In the genomic region with DNA sequence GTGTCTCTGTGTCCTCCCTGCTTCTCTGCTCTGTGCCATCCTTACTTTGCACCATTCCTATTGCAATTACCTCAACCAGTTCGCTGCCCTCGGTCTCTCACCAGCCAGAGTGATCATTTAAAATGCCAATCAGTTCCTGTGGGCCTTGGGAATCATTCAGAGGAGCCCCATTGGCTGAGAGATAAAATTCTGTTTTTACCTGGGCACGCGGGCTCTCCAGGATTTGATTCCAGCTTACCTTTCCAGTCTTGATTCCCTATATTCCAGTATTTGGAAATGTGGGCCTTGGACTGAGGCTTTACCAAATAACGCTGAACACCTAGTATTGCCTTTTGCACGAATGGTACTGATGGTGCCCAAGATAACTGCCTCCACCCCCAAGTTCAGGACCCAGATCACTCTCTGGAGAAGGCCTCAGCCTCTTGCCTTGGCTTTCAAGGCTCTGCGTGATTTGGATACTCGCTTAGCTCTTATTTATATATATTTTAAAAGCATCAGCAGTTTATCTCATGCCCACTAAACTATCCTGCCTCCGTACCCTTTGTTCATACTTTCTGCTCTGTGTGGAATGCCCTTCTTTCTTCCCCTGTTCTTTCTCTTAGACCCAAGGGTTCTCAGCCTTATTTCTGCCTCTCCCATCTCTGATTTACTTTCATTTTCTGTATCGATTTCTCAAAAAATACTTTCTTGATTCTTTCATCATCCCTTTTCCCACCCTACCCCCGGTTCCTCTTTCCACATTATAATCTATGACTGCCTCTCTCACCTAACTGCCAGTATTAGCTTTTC, we compare ENCODE assay signal across 8 cellular contexts. TPM values are rescaled to one million over a fixed set of nuclear protein-coding genes. Genes with fewer than 3 reads are reported as not detected.
A peak's percentile ranks its signal among the peaks of the same experiment; 100 is the strongest.
DNase-seq lines count a peak whose midpoint lies in the region; ATAC-seq and TF ChIP-seq lines count a peak whose summit lies in the region.

No MANE protein-coding gene starts in this region.

- H3K4me1 Mint-ChIP-seq in activated CD8-positive, alpha-beta T cell treated with anti-CD3 and anti-CD28 coated beads, Interleukin-2, amount 10 ng/mL, durations not matched to agents 7 days and 5 days (ENCODE audit: low read depth), result peaks cover 34% of the 10 kb centered on the region

- H3K27ac ChIP-seq in C4-2B (peak overlapping the region; percentile 97), HUES6 (ENCODE audit: low read depth, low read length) (peak overlapping the region; percentile 87; the same call in 1 of the 2 replicates), foreskin keratinocyte (peak overlapping the region; percentile 90), sigmoid colon (peak overlapping the region; percentile 94 to 97 (median 96))

- TF ChIP-seq POLR2A in sigmoid colon (IDR thresholded peaks at IDR 0.05), result no peak

- H3K27me3 ChIP-seq in HUES6 (ENCODE audit: control insufficient read depth, insufficient read depth, low read length) (no peaks in the 10 kb centered on the region), foreskin keratinocyte (no peaks in the 10 kb centered on the region), sigmoid colon (no peaks in the 10 kb centered on the region)

- CTCF ChIA-PET in activated CD8-positive, alpha-beta T cell treated with anti-CD3 and anti-CD28 coated beads, Interleukin-2, amount 10 ng/mL, durations not matched to agents 7 days and 5 days (lab: Charles Lee), result interaction anchor here (0.9 to 2.0 kb wide), 5 partner anchors 24 to 276 kb away, joined by 3 to 8 read pairs (median 4); a partner anchor contains a TSS

- H3K9me3 ChIP-seq in HUES6 (ENCODE audit: control insufficient read depth, insufficient read depth, low read depth, low read length), result no peaks in the 10 kb centered on the region
- H3K9me3 ChIP-seq in sigmoid colon, result no peaks in the 10 kb centered on the region

- intact Hi-C loops in sigmoid colon (cut with DNase I), result loop anchor here (2.0 kb wide), 2 partner anchors 24 to 34 kb away; a partner anchor contains a TSS

- POLR2A ChIA-PET in activated CD8-positive, alpha-beta T cell treated with anti-CD3 and anti-CD28 coated beads, Interleukin-2, amount 10 ng/mL, durations not matched to agents 7 days and 5 days (lab: Charles Lee), result interaction anchor here (0.6 to 2.5 kb wide), 18 partner anchors 9 to 551 kb away, joined by 3 to 28 read pairs (median 4); a partner anchor contains a TSS

- no peaks in the 10 kb centered on the region for H3K27me3 Mint-ChIP-seq in activated CD8-positive, alpha-beta T cell treated with anti-CD3 and anti-CD28 coated beads, Interleukin-2, amount 10 ng/mL, durations not matched to agents 7 days and 5 days (ENCODE audit: low read depth)

- WGBS in sigmoid colon, 2 donors, result 1 to 5% methylated on average over 11 of the region's 11 CpGs

- H3K36me3 Mint-ChIP-seq in activated CD8-positive, alpha-beta T cell treated with anti-CD3 and anti-CD28 coated beads, Interleukin-2, amount 10 ng/mL, durations not matched to agents 7 days and 5 days (ENCODE audit: low read depth), result peaks cover 45% of the 10 kb centered on the region

- H3K9me3 Mint-ChIP-seq in activated CD8-positive, alpha-beta T cell treated with anti-CD3 and anti-CD28 coated beads, Interleukin-2, amount 10 ng/mL, durations not matched to agents 7 days and 5 days (ENCODE audit: insufficient read depth), result no peaks in the 10 kb centered on the region

- H3K9ac ChIP-seq in HUES6 (ENCODE audit: low read length), result peak overlapping the region; percentile 96

- H3K4me1 ChIP-seq in HUES6 (ENCODE audit: control insufficient read depth, insufficient read depth, low read length) (peaks cover 7% of the 10 kb centered on the region), foreskin keratinocyte (no peaks in the 10 kb centered on the region), sigmoid colon (peaks cover 0 to 29% (median 16%) of the 10 kb centered on the region in 4 donors)

- ATAC-seq in activated CD8-positive, alpha-beta T cell treated with anti-CD3 and anti-CD28 coated beads, Interleukin-2, amount 10 ng/mL, durations not matched to agents 7 days and 5 days, result no peak
- peak; percentile 38 for ATAC-seq in foreskin keratinocyte
- no peak for ATAC-seq in GM18858 (IDR thresholded peaks at IDR 0.05; ENCODE audit: unreplicated experiment)
- ATAC-seq in GM19395 (IDR thresholded peaks at IDR 0.05; ENCODE audit: unreplicated experiment), result no peak

- TF ChIP-seq EP300 in sigmoid colon (IDR thresholded peaks at IDR 0.05), result no peak

- H3K27ac Mint-ChIP-seq in activated CD8-positive, alpha-beta T cell treated with anti-CD3 and anti-CD28 coated beads, Interleukin-2, amount 10 ng/mL, durations not matched to agents 7 days and 5 days, result peak overlapping the region; percentile 91

- TF ChIP-seq CTCF in C4-2B (conservative IDR thresholded peaks at IDR 0.05) (no peak), foreskin keratinocyte (conservative IDR thresholded peaks at IDR 0.05) (no peak), sigmoid colon (IDR thresholded peaks at IDR 0.05) (no peak)

- peak; percentile 35 for DNase-seq in activated CD8-positive, alpha-beta T cell treated with anti-CD3 and anti-CD28 coated beads, Interleukin-2, amount 10 ng/mL, durations not matched to agents 7 days and 5 days
- DNase-seq in foreskin keratinocyte (no peak), sigmoid colon (no peak), activated gamma-delta T cell (lab: John Stamatoyannopoulos, UW) (no peak)

- H3K36me3 ChIP-seq in HUES6 (ENCODE audit: control insufficient read depth, insufficient read depth, low read length), result peaks cover 45% of the 10 kb centered on the region
- H3K36me3 ChIP-seq in sigmoid colon, result peaks cover 10 to 42% (median 21%) of the 10 kb centered on the region in 4 donors

- H3K4me3 ChIP-seq in HUES6 (ENCODE audit: low read depth, low read length) (peak overlapping the region; percentile 91), sigmoid colon (peak overlapping the region; percentile 73 to 88 (median 78))

- H3K4me3 Mint-ChIP-seq in activated CD8-positive, alpha-beta T cell treated with anti-CD3 and anti-CD28 coated beads, Interleukin-2, amount 10 ng/mL, durations not matched to agents 7 days and 5 days, result peak overlapping the region; percentile 90

RNA-seq across cellular contexts. Expression of a gene that starts 0.9 kb away (rescaled TPM):
- 100 to 1,000 TPM; 252 to 260 TPM for total RNA-seq in activated CD8-positive, alpha-beta T cell treated with anti-CD3 and anti-CD28 coated beads, Interleukin-2, amount 10 ng/mL, durations not matched to agents 7 days and 5 days
- total RNA-seq in foreskin keratinocyte (230 and 242 TPM in 2 replicates), sigmoid colon (100 to 1,000 TPM in 3 of 4 donors, 10 to 100 TPM in 1; 90.8 to 173 (median 157) TPM)
- polyA plus RNA-seq in foreskin keratinocyte (216 and 251 TPM in 2 replicates), sigmoid colon (100 to 1,000 TPM; 249 to 390 (median 269) TPM)

RNA-seq across cellular contexts. Expression of a gene that starts 24.2 kb away (rescaled TPM):
- total RNA-seq in activated CD8-positive, alpha-beta T cell treated with anti-CD3 and anti-CD28 coated beads, Interleukin-2, amount 10 ng/mL, durations not matched to agents 7 days and 5 days, result 1 to 10 TPM; 2.1 to 2.7 TPM
- total RNA-seq in foreskin keratinocyte, result 12.0 and 13.0 TPM in 2 replicates
- 10.0 and 12.0 TPM in 2 replicates for polyA plus RNA-seq in foreskin keratinocyte
- 1 to 10 TPM; 1.2 to 3.0 (median 1.7) TPM for total RNA-seq in sigmoid colon
- polyA plus RNA-seq in sigmoid colon, result 1 to 10 TPM in 2 of 3 donors, under 1 TPM in 1; 0.92 to 3.8 (median 1.8) TPM

RNA-seq across cellular contexts. Expression of a gene that starts 33.8 kb away (rescaled TPM):
- total RNA-seq in activated CD8-positive, alpha-beta T cell treated with anti-CD3 and anti-CD28 coated beads, Interleukin-2, amount 10 ng/mL, durations not matched to agents 7 days and 5 days, result 1 to 10 TPM; 1.1 to 1.5 TPM
- total RNA-seq in foreskin keratinocyte (1.7 and 2.4 TPM in 2 replicates), sigmoid colon (10 to 100 TPM in 3 of 4 donors, 1 to 10 TPM in 1; 9.1 to 17.8 (median 15.0) TPM)
- polyA plus RNA-seq in foreskin keratinocyte (1.1 and 1.5 TPM in 2 replicates), sigmoid colon (1 to 10 TPM; 4.0 to 7.2 (median 4.9) TPM)
